8 cellular contexts compared by ENCODE assay signal in genomic region chr5:98773214-98773463, GRCh38. TPM values are rescaled to one million over a fixed set of nuclear protein-coding genes. Genes with fewer than 3 reads are reported as not detected.
A peak's percentile ranks its signal among the peaks of the same experiment; 100 is the strongest.
DNase-seq lines count a peak whose midpoint lies in the region; ATAC-seq and TF ChIP-seq lines count a peak whose summit lies in the region.

No MANE protein-coding gene starts in this region.

- H3K27ac ChIP-seq in SK-N-SH (ENCODE audit: low read depth in 2 of 2, low read length in 1 of 2) (peak overlapping the region; percentile 90 to 96), fibroblast of lung (ENCODE audit: insufficient read depth, low read length) (peak overlapping the region; percentile 95), rectal smooth muscle tissue (ENCODE audit: low read depth, low read length) (peak overlapping the region; percentile 53)

- H3K4me3 ChIP-seq in GM08714 (ENCODE audit: low read length) (peak overlapping the region; percentile 40; the same call in 1 of the 2 replicates), SK-N-SH (ENCODE audit: low read depth in 2 of 2, low read length in 1 of 2) (peak overlapping the region; percentile 83 to 90), fibroblast of lung (replicated peaks in 1 of 4; ENCODE audit: control extremely low read depth in 1 of 4, insufficient read depth in 1 of 4, low read depth in 3 of 4, low read length in 4 of 4) (peak overlapping the region; percentile 54 to 91 (median 66)), rectal smooth muscle tissue (ENCODE audit: low read length) (peak overlapping the region; percentile 69)

- DNase-seq in SK-N-SH (no peak), fibroblast of lung (ENCODE audit: low read depth in 2 of 2) (no peak), SIG-M5 (lab: John Stamatoyannopoulos, UW) (no peak), HuH-7 (ENCODE audit: low spot score) (no peak)

- H3K79me2 ChIP-seq in SK-N-SH (ENCODE audit: insufficient read depth) (peaks cover 87% of the 10 kb centered on the region), fibroblast of lung (ENCODE audit: control insufficient read depth, insufficient read depth, low read length) (peaks cover 90% of the 10 kb centered on the region)

- H4K20me1 ChIP-seq in SK-N-SH (ENCODE audit: insufficient read depth) = peaks cover 42% of the 10 kb centered on the region
- peaks cover 2% of the 10 kb centered on the region for H4K20me1 ChIP-seq in fibroblast of lung (ENCODE audit: control insufficient read depth, extremely low read depth, insufficient read depth, low read length)

- H3K27me3 ChIP-seq in SK-N-SH (ENCODE audit: insufficient read depth) (no peaks in the 10 kb centered on the region), fibroblast of lung (ENCODE audit: control insufficient read depth, insufficient read depth, low read length) (no peaks in the 10 kb centered on the region), rectal smooth muscle tissue (ENCODE audit: control insufficient read depth, insufficient read depth, low read length) (no peaks in the 10 kb centered on the region)

- POLR2A ChIA-PET in SK-N-SH (lab: Yijun Ruan, JAX) = no interaction called here

- CTCF ChIA-PET in SK-N-SH (lab: Yijun Ruan, JAX) = interaction anchor here (13.6 kb wide), 1 partner anchor 19 kb away, joined by 409 read pairs; no protein-coding TSS in a partner anchor

- H3K9ac ChIP-seq in SK-N-SH (peak overlapping the region; percentile 99), fibroblast of lung (ENCODE audit: insufficient read depth, low read length) (peak overlapping the region; percentile 96), rectal smooth muscle tissue (ENCODE audit: low read length) (no peak overlapping the region)

- H3K4me2 ChIP-seq in SK-N-SH = peak overlapping the region; percentile 90
- peak overlapping the region; percentile 93 for H3K4me2 ChIP-seq in fibroblast of lung (ENCODE audit: extremely low read depth, insufficient read depth, low read length)

- TF ChIP-seq RAD21 in SK-N-SH (IDR thresholded peaks at IDR 0.05; ENCODE audit: low read length) = no peak

- no peak; a peak in 1 of 4 replicates for TF ChIP-seq EP300 in SK-N-SH (IDR thresholded peaks at IDR 0.05; ENCODE audit: borderline replicate concordance in 1 of 2, low read depth in 1 of 2, low read length in 1 of 2)

- peaks cover 33% of the 10 kb centered on the region for H3F3A ChIP-seq in SK-N-SH (replicated peaks; ENCODE audit: insufficient read depth)

- H3K9me2 ChIP-seq in SK-N-SH = no peaks in the 10 kb centered on the region

- H2AFZ ChIP-seq in SK-N-SH (ENCODE audit: low read depth) (peak overlapping the region; percentile 24; the same call in 1 of the 2 replicates), fibroblast of lung (ENCODE audit: low read length) (no peak overlapping the region)

- no peaks in the 10 kb centered on the region for H3K9me3 ChIP-seq in SK-N-SH
- no peaks in the 10 kb centered on the region for H3K9me3 ChIP-seq in fibroblast of lung (ENCODE audit: control insufficient read depth, insufficient read depth, low read depth, low read length)

- H3K4me1 ChIP-seq in SK-N-SH (ENCODE audit: control insufficient read depth in 1 of 2, insufficient read depth in 2 of 2, low read depth in 1 of 2, low read length in 1 of 2) = peaks cover 6 to 18% of the 10 kb centered on the region in 2 experiments; a peak in 2 of 4 replicates
- H3K4me1 ChIP-seq in fibroblast of lung (ENCODE audit: control insufficient read depth, extremely low read depth, insufficient read depth, low read length) = peaks cover 3% of the 10 kb centered on the region
- no peaks in the 10 kb centered on the region for H3K4me1 ChIP-seq in rectal smooth muscle tissue (ENCODE audit: control insufficient read depth, insufficient read depth, low read length)

- WGBS in SK-N-SH (ENCODE audit: low lambda C conversion rate) = 1% methylated on average over 16 of the region's 16 CpGs

- no peak for ATAC-seq in HG03457 (IDR thresholded peaks at IDR 0.05; ENCODE audit: unreplicated experiment)
- no peak for ATAC-seq in GM18909 (IDR thresholded peaks at IDR 0.05; ENCODE audit: poor library complexity, unreplicated experiment)

- TF ChIP-seq CTCF in SK-N-SH (IDR thresholded peaks at IDR 0.05) (no peak), fibroblast of lung (conservative IDR thresholded peaks at IDR 0.05 in 1 of 2, IDR thresholded peaks at IDR 0.05 in 1 of 2; ENCODE audit: low read depth in 1 of 2, low read length in 2 of 2) (no peak)

- H3K36me3 ChIP-seq in SK-N-SH (replicated peaks in 1 of 2; ENCODE audit: control insufficient read depth in 1 of 2, insufficient read depth in 2 of 2, low read length in 1 of 2) = peaks cover 0 to 50% of the 10 kb centered on the region in 2 experiments
- H3K36me3 ChIP-seq in fibroblast of lung (ENCODE audit: control insufficient read depth, insufficient read depth, low read length) = peaks cover 5% of the 10 kb centered on the region
- H3K36me3 ChIP-seq in rectal smooth muscle tissue (ENCODE audit: control insufficient read depth, insufficient read depth, low read length) = no peaks in the 10 kb centered on the region

TF ChIP-seq in SK-N-SH, 30 proteins besides CTCF, POLR2A, EP300 and RAD21:
- TF ChIP-seq TCF12 (IDR thresholded peaks at IDR 0.05) = peak; percentile 59; the same call in 1 of the 2 replicates
- peak; percentile 83 for TF ChIP-seq MXI1 (IDR thresholded peaks at IDR 0.05; ENCODE audit: low read depth, low read length)
- TF ChIP-seq MAX (IDR thresholded peaks at IDR 0.05; ENCODE audit: low read depth) = peak; percentile 99
- no peak for TF ChIP-seq SMC3 (IDR thresholded peaks at IDR 0.05; ENCODE audit: low read depth, low read length)
- peak; percentile 20; the same call in 1 of the 2 replicates for TF ChIP-seq ELF1 (IDR thresholded peaks at IDR 0.05)
- 0 out of 2 replicates have a peak, but pooled peaks have one; percentile 5 for TF ChIP-seq GABPA (IDR thresholded peaks at IDR 0.05; ENCODE audit: low read depth)
- peak; percentile 25; the same call in 1 of the 2 replicates for TF ChIP-seq NFIC (IDR thresholded peaks at IDR 0.05; ENCODE audit: borderline replicate concordance)
- TF ChIP-seq YY1 (IDR thresholded peaks at IDR 0.05; ENCODE audit: low read depth) = peak; percentile 45; the same call in 1 of the 2 replicates
- no peak for TF ChIP-seq FOXM1 (IDR thresholded peaks at IDR 0.05; ENCODE audit: low read depth)
- peak; percentile 69; the same call in 1 of the 2 replicates for TF ChIP-seq SIN3A (IDR thresholded peaks at IDR 0.05; ENCODE audit: borderline replicate concordance, low read depth, low read length)
- TF ChIP-seq POLR2AphosphoS5 (IDR thresholded peaks at IDR 0.05; ENCODE audit: low read depth, low read length) = no peak
- TF ChIP-seq REST (IDR thresholded peaks at IDR 0.05; ENCODE audit: low read depth, low read length) = 0 out of 2 replicates have a peak, but pooled peaks have one; percentile 2

RNA-seq across cellular contexts. Expression of gene RGMB, which starts 0.3 kb away (rescaled TPM):
- polyA plus RNA-seq in SK-N-SH (2012; rRNA removed) = 72.6 and 86.7 TPM in 2 replicates
- polyA plus RNA-seq in SK-N-SH (2012; cell fraction: cytosol; rRNA removed) = 71.7 and 77.5 TPM in 2 replicates
- polyA plus RNA-seq in SK-N-SH (2012; cell fraction: nucleus; rRNA removed) = 242 and 373 TPM in 2 replicates
- 38.3 and 81.6 TPM in 2 replicates for total RNA-seq in fibroblast of lung
- 115 and 185 TPM in 2 replicates for polyA plus RNA-seq in fibroblast of lung
- polyA plus RNA-seq in fibroblast of lung (2012) = 75.7 and 119 TPM in 2 replicates
- polyA minus RNA-seq in fibroblast of lung (ENCODE audit: low replicate concordance) = 331 and 431 TPM in 2 replicates
